ENCODE assay signal across 9 cellular contexts in the genomic region with DNA sequence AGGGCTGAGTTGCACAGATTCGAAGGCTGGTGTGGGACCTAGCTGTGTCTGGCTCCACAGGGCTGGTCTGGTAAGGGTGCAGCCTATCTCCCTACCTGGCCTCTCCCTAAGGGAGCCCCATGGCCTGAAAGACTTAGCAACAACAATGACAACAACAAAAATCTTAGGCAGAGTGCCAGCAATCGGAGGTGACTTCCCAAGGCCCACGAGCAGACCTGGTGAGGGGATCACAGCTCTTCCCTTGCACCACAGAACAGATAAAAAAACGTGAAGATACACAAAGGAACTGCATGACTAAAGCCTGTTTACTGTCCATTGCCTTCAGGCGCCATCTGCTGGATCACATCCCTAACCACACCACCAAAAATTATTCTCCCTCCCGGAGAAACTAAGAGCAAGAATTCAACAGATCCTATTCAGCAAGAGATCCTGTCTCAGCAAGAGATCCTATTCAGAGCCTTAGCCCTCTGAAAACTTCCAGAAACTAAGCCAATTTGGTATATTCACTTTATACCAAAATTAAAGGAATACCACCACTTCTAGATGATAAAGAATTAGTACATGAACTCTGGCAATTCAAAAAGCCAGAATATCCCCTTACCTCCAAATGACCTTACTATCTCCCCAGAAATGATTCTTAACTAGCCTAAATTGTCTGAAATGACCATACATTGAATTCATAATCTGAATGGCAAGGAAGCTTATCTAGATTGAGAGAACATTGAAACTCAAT. TPM values are rescaled to one million over a fixed set of nuclear protein-coding genes. Genes with fewer than 3 reads are reported as not detected.
DNase-seq lines count a peak whose midpoint lies in the region; ATAC-seq and TF ChIP-seq lines count a peak whose summit lies in the region.
"Had no signal": no experiment of that assay in that cellular context is flagged by ENCODE, and none has a peak within 500 bp of the region (broad histone marks: within the 10 kb centered on the region; RNA-seq: fewer than 3 reads in every experiment).

No MANE protein-coding gene starts in this region.

- no peaks in the 10 kb centered on the region for H3K9me2 ChIP-seq in Loucy (replicated peaks; ENCODE audit: low read depth, low read length)

- H3K27me3 Mint-ChIP-seq in T-helper 2 cell treated with Interferon-gamma antibody and Interleukin-4, amounts not matched to agents 5 μg/mL and 100 μg/mL, for 36 hours (ENCODE audit: low read depth) = peaks cover 46% of the 10 kb centered on the region

- H3K4me1 ChIP-seq in HAP-1 = no peaks in the 10 kb centered on the region
- no peaks in the 10 kb centered on the region for H3K4me1 ChIP-seq in Loucy (ENCODE audit: insufficient read depth, low read length, poor library complexity, severe bottlenecking)

- no peak overlapping the region for H3K4me3 Mint-ChIP-seq in T-helper 2 cell treated with Interferon-gamma antibody and Interleukin-4, amounts not matched to agents 5 μg/mL and 100 μg/mL, for 36 hours

- no peak overlapping the region for H3K4me3 ChIP-seq in HAP-1
- no peak overlapping the region for H3K4me3 ChIP-seq in Loucy (ENCODE audit: low read length, poor library complexity, severe bottlenecking)
- no peak overlapping the region for H3K4me3 ChIP-seq in cardiac fibroblast (replicated peaks in 1 of 2; ENCODE audit: low read depth in 2 of 2, low read length in 2 of 2)
- H3K4me3 ChIP-seq in kidney epithelial cell (ENCODE audit: low read depth, low read length) = no peak overlapping the region

- no peak overlapping the region for H3K9ac ChIP-seq in Loucy (ENCODE audit: low read depth, low read length, poor library complexity, severe bottlenecking)

- in situ Hi-C loops in HAP-1 (cut with MboI; ENCODE audit: low sequenced_read_pairs) = loop anchor here (5.0 to 25.0 kb wide), 2 partner anchors 287 to 542 kb away; no protein-coding TSS in a partner anchor

- no peaks in the 10 kb centered on the region for H3K79me2 ChIP-seq in Loucy (ENCODE audit: insufficient read depth, low read length)

- peak; percentile 79 for TF ChIP-seq CTCF in Loucy (conservative IDR thresholded peaks at IDR 0.05; ENCODE audit: low read length)
- peak; percentile 77 for TF ChIP-seq CTCF in cardiac fibroblast (IDR thresholded peaks at IDR 0.05; ENCODE audit: low read depth, low read length)
- TF ChIP-seq CTCF in kidney epithelial cell (IDR thresholded peaks at IDR 0.05; ENCODE audit: insufficient read depth, low read length, poor library complexity, severe bottlenecking) = peak; percentile 74

- H2AFZ ChIP-seq in Loucy (ENCODE audit: low read length) = peak overlapping the region; percentile 84

- peaks cover 11% of the 10 kb centered on the region for H3K27me3 ChIP-seq in HAP-1 (ENCODE audit: low read depth)
- H3K27me3 ChIP-seq in Loucy (ENCODE audit: insufficient read depth, low read length, poor library complexity, severe bottlenecking) = no peaks in the 10 kb centered on the region
- peaks cover 10% of the 10 kb centered on the region for H3K27me3 ChIP-seq in kidney epithelial cell (ENCODE audit: control insufficient read depth, insufficient read depth, low read length)

- H3K4me2 ChIP-seq in Loucy (ENCODE audit: low read depth, low read length, poor library complexity, severe bottlenecking) = peak overlapping the region; percentile 10

- H3K4me1 Mint-ChIP-seq in T-helper 2 cell treated with Interferon-gamma antibody and Interleukin-4, amounts not matched to agents 5 μg/mL and 100 μg/mL, for 36 hours (ENCODE audit: low read depth) = peaks cover 28% of the 10 kb centered on the region

- peak; percentile 59 to 63 for ATAC-seq in activated CD4-positive, CD25-positive, alpha-beta regulatory T cell treated with anti-CD3 and anti-CD28 coated beads, Interleukin-2, amount 50 U/mL, for 24 hours

- no peak overlapping the region for H3K27ac Mint-ChIP-seq in T-helper 2 cell treated with Interferon-gamma antibody and Interleukin-4, amounts not matched to agents 5 μg/mL and 100 μg/mL, for 36 hours

- H4K20me1 ChIP-seq in Loucy (ENCODE audit: insufficient read depth, low read length, poor library complexity, severe bottlenecking) = no peaks in the 10 kb centered on the region

- no peak for DNase-seq in activated CD4-positive, CD25-positive, alpha-beta regulatory T cell treated with anti-CD3 and anti-CD28 coated beads, Interleukin-2, amount 50 U/mL, for 72 hours
- DNase-seq in HAP-1 (ENCODE audit: low spot score in 2 of 2) = peak; percentile 62 to 66
- peak; percentile 24 for DNase-seq in T-helper 2 cell treated with Interferon-gamma antibody and Interleukin-4, amounts not matched to agents 5 μg/mL and 100 μg/mL, for 36 hours (ENCODE audit: low spot score)
- DNase-seq in cardiac fibroblast (ENCODE audit: low read depth in 2 of 2) = peak; percentile 63 to 67
- no peak for DNase-seq in kidney epithelial cell (ENCODE audit: low read depth)
- DNase-seq in stimulated activated CD4-positive, alpha-beta T cell treated with anti-CD3 and anti-CD28 coated beads, TNF-alpha, amount 100 ng/mL, for 24 hours (ENCODE audit: low read depth in 3 of 3) = peak in 2 of 3 experiments; percentile 4 to 35

- H3F3A ChIP-seq in Loucy (ENCODE audit: low read depth) = no peaks in the 10 kb centered on the region

- no peaks in the 10 kb centered on the region for H3K36me3 Mint-ChIP-seq in T-helper 2 cell treated with Interferon-gamma antibody and Interleukin-4, amounts not matched to agents 5 μg/mL and 100 μg/mL, for 36 hours (ENCODE audit: low read depth)

- H3K36me3 ChIP-seq in HAP-1 (replicated peaks) = no peaks in the 10 kb centered on the region
- no peaks in the 10 kb centered on the region for H3K36me3 ChIP-seq in Loucy (ENCODE audit: insufficient read depth, low read length)
- no peaks in the 10 kb centered on the region for H3K36me3 ChIP-seq in kidney epithelial cell (ENCODE audit: control insufficient read depth, insufficient read depth, low read length)

- H3K9me3 Mint-ChIP-seq in T-helper 2 cell treated with Interferon-gamma antibody and Interleukin-4, amounts not matched to agents 5 μg/mL and 100 μg/mL, for 36 hours = no peaks in the 10 kb centered on the region

- H3K9me3 ChIP-seq in HAP-1 (no peaks in the 10 kb centered on the region), Loucy (ENCODE audit: insufficient read depth, low read depth, low read length) (no peaks in the 10 kb centered on the region)

RNA-seq across cellular contexts. Expression of a gene that starts 24.1 kb away (rescaled TPM):
- not detected in 2 replicates for total RNA-seq in kidney epithelial cell
- total RNA-seq: pulmonary artery endothelial cell had no signal

RNA-seq across cellular contexts. Expression of a gene that starts 47.3 kb away (rescaled TPM):
- not detected in 2 replicates for total RNA-seq in kidney epithelial cell
- total RNA-seq: pulmonary artery endothelial cell had no signal

Comparison
In these comparisons a context has a peak if more than half of its experiments do, and no peak if none do; other contexts are left out.
1. DNase-seq: peak in HAP-1 (2 of 2), T-helper 2 cell treated with Interferon-gamma antibody and Interleukin-4, amounts not matched to agents 5 μg/mL and 100 μg/mL, for 36 hours (single experiment), cardiac fibroblast (2 of 2) and stimulated activated CD4-positive, alpha-beta T cell treated with anti-CD3 and anti-CD28 coated beads, TNF-alpha, amount 100 ng/mL, for 24 hours (2 of 3); none in activated CD4-positive, CD25-positive, alpha-beta regulatory T cell treated with anti-CD3 and anti-CD28 coated beads, Interleukin-2, amount 50 U/mL, for 72 hours (single experiment) and kidney epithelial cell (single experiment).
2. Peak in every context shown above with its lines, with median percentiles within 50 percentile points of each other: CTCF ChIP-seq.